In genomic region chr22:27577570-27577969, GRCh38 we compare ENCODE assay signal across 19 cellular contexts.
A peak's percentile ranks its signal among the peaks of the same experiment; 100 is the strongest.
DNase-seq lines count a peak whose midpoint lies in the region; ATAC-seq and TF ChIP-seq lines count a peak whose summit lies in the region.
"Had no signal": no experiment of that assay in that cellular context is flagged by ENCODE, and none has a peak within 500 bp of the region (broad histone marks: within the 10 kb centered on the region; RNA-seq: fewer than 3 reads in every experiment).

No MANE protein-coding gene starts in this region.

- intact Hi-C loops in lower lobe of right lung (cut with DNase I) (no loop called here), sigmoid colon (cut with DNase I) (no loop called here)

- TF ChIP-seq EP300 in sigmoid colon (IDR thresholded peaks at IDR 0.05) = no peak

- H3K27ac ChIP-seq in SK-N-MC (no peak overlapping the region), brain microvascular endothelial cell (peak overlapping the region; percentile 60), lower lobe of right lung (peak overlapping the region; percentile 29), sigmoid colon (peak overlapping the region; percentile 37 to 62 (median 53))
- H3K27ac ChIP-seq: GM23248, KMS-11 had no signal

- no peak for DNase-seq in SK-N-MC (ENCODE audit: low read depth, low spot score)
- DNase-seq in brain microvascular endothelial cell = no peak
- no peak for DNase-seq in lower lobe of right lung
- DNase-seq in sigmoid colon = no peak
- no peak for DNase-seq in iPS-NIHi7 (ENCODE audit: extremely low spot score)
- DNase-seq in GDM1 (lab: John Stamatoyannopoulos, UW) = no peak
- DNase-seq: ACHN; Calu3; CD4-positive, alpha-beta T cell; DMS79; GM23248; NCI-H1092 treated with DMSO at 0.1 percent for 48 hours; NCI-H1694 treated with DMSO at 0.1 percent for 48 hours; NCI-H69; NK-92 treated with Interleukin-12 subunit alpha and Interleukin-12 subunit beta, amount 100 ng/mL, for 24 hours; OCI-M1; RPMI8226 had no signal

- 88 to 94% methylated on average over 12 of the region's 12 CpGs for WGBS in sigmoid colon, 2 donors

- in situ Hi-C loops in brain microvascular endothelial cell (cut with HindIII; ENCODE audit: low pct_ligation_motif_present, low sequenced_read_pairs) = no loop called here

- H3K27me3 ChIP-seq in brain microvascular endothelial cell (replicated peaks) = no peaks in the 10 kb centered on the region
- peaks cover 20% of the 10 kb centered on the region for H3K27me3 ChIP-seq in lower lobe of right lung (ENCODE audit: low read depth)
- H3K27me3 ChIP-seq in sigmoid colon = peaks cover 0 to 14% (median 0%) of the 10 kb centered on the region in 3 donors

- no peak for TF ChIP-seq POLR2A in sigmoid colon (IDR thresholded peaks at IDR 0.05)

- no peaks in the 10 kb centered on the region for H3K36me3 ChIP-seq in SK-N-MC (ENCODE audit: insufficient read depth, low read length)
- no peaks in the 10 kb centered on the region for H3K36me3 ChIP-seq in brain microvascular endothelial cell (replicated peaks)
- H3K36me3 ChIP-seq in lower lobe of right lung = no peaks in the 10 kb centered on the region
- no peaks in the 10 kb centered on the region for H3K36me3 ChIP-seq in sigmoid colon

- H3K4me1 ChIP-seq in lower lobe of right lung = peaks cover 4% of the 10 kb centered on the region
- H3K4me1 ChIP-seq in sigmoid colon = peaks cover 0 to 15% (median 4%) of the 10 kb centered on the region in 4 donors

- ATAC-seq in lower lobe of right lung = no peak
- no peak for ATAC-seq in GM19452 (IDR thresholded peaks at IDR 0.05; ENCODE audit: unreplicated experiment)

- H3K4me3 ChIP-seq in SK-N-MC = peak overlapping the region; percentile 40; the same call in 1 of the 2 replicates
- no peak overlapping the region for H3K4me3 ChIP-seq in brain microvascular endothelial cell (ENCODE audit: low read depth, low read length)
- H3K4me3 ChIP-seq in lower lobe of right lung = no peak overlapping the region
- no peak overlapping the region for H3K4me3 ChIP-seq in sigmoid colon
- H3K4me3 ChIP-seq: GM23248 had no signal

- H3K9me3 ChIP-seq in SK-N-MC (ENCODE audit: low read depth, low read length) (no peaks in the 10 kb centered on the region), lower lobe of right lung (no peaks in the 10 kb centered on the region), sigmoid colon (no peaks in the 10 kb centered on the region)

- TF ChIP-seq CTCF in brain microvascular endothelial cell (IDR thresholded peaks at IDR 0.05; ENCODE audit: low read depth, low read length, missing control alignments) (no peak), lower lobe of right lung (IDR thresholded peaks at IDR 0.05) (no peak), sigmoid colon (IDR thresholded peaks at IDR 0.05) (no peak)

- no peak overlapping the region for H3K9ac ChIP-seq in SK-N-MC (ENCODE audit: insufficient read length)
- H3K9ac ChIP-seq: GM23248, KMS-11 had no signal
